Comparison of ENCODE assay signal across 11 cellular contexts in genomic region chr16:47644166-47644565, GRCh38.
A peak's percentile ranks its signal among the peaks of the same experiment; 100 is the strongest.
DNase-seq lines count a peak whose midpoint lies in the region; ATAC-seq, FAIRE-seq and TF ChIP-seq lines count a peak whose summit lies in the region.
"Had no signal": no experiment of that assay in that cellular context is flagged by ENCODE, and none has a peak within 500 bp of the region (broad histone marks: within the 10 kb centered on the region; RNA-seq: fewer than 3 reads in every experiment).

No MANE protein-coding gene starts in this region.

- POLR2A ChIA-PET in MCF 10A (lab: Yijun Ruan, JAX) = interaction anchor here (0.6 kb wide), 1 partner anchor 241 kb away, joined by 3 read pairs; no protein-coding TSS in a partner anchor

- peaks cover 39% of the 10 kb centered on the region for H3K36me3 Mint-ChIP-seq in MCF 10A (ENCODE audit: insufficient read depth, unreplicated experiment)

- peaks cover 11% of the 10 kb centered on the region for H3K4me1 Mint-ChIP-seq in MCF 10A (ENCODE audit: insufficient read depth, unreplicated experiment)

- CTCF ChIA-PET in MCF 10A (lab: Yijun Ruan, JAX) = interaction anchor here (0.6 kb wide), 1 partner anchor 986 kb away, joined by 3 read pairs; no protein-coding TSS in a partner anchor

- peak; percentile 67 for DNase-seq in MCF 10A (ENCODE audit: unreplicated experiment)
- no peak for DNase-seq in breast epithelium (ENCODE audit: low spot score in 2 of 2)
- peak; percentile 93 for DNase-seq in astrocyte of the cerebellum (ENCODE audit: low read depth)
- DNase-seq in left cardiac atrium = peak; percentile 37
- DNase-seq in urothelium cell line (ENCODE audit: low spot score) = peak; percentile 23
- DNase-seq in occipital lobe (lab: John Stamatoyannopoulos, UW) = no peak
- DNase-seq in OCI-M1 (lab: John Stamatoyannopoulos, UW) = no peak

- intact Hi-C loops in MCF 10A (cut with micrococcal nuclease) (no loop called here), breast epithelium (cut with DNase I; ENCODE audit: low total_unique reads) (no loop called here), left cardiac atrium (cut with DNase I) (no loop called here)

- no peak overlapping the region for H3K4me3 ChIP-seq in breast epithelium
- H3K4me3 ChIP-seq in astrocyte of the cerebellum (ENCODE audit: low read depth, low read length) = no peak overlapping the region
- H3K4me3 ChIP-seq: tibial nerve had no signal

- ATAC-seq in left cardiac atrium (no peak), HG03460 (IDR thresholded peaks at IDR 0.05; ENCODE audit: unreplicated experiment) (no peak)

- peak; percentile 87 for FAIRE-seq in urothelium cell line (lab: Jason Lieb, UNC)
- FAIRE-seq: GM19239 had no signal

- in situ Hi-C loops in astrocyte of the cerebellum (cut with HindIII; ENCODE audit: low sequenced_read_pairs) = no loop called here

- H3K4me1 ChIP-seq in breast epithelium = no peaks in the 10 kb centered on the region

- H3K27ac ChIP-seq in breast epithelium = no peak overlapping the region
- H3K27ac ChIP-seq: C4-2B, tibial nerve had no signal

- H3K9me3 ChIP-seq in breast epithelium = no peaks in the 10 kb centered on the region
- H3K9me3 ChIP-seq: tibial nerve had no signal

- no peak for TF ChIP-seq POLR2A in breast epithelium (IDR thresholded peaks at IDR 0.05)

- no peaks in the 10 kb centered on the region for H3K27me3 Mint-ChIP-seq in MCF 10A (ENCODE audit: insufficient read depth, unreplicated experiment)

- H3K27ac Mint-ChIP-seq in MCF 10A (ENCODE audit: low read depth, unreplicated experiment) = no peak overlapping the region

- H3K27me3 ChIP-seq in breast epithelium = no peaks in the 10 kb centered on the region
- H3K27me3 ChIP-seq: tibial nerve had no signal

- H3K9me3 Mint-ChIP-seq in MCF 10A (ENCODE audit: unreplicated experiment) = no peaks in the 10 kb centered on the region

- TF ChIP-seq CTCF in MCF 10A (IDR thresholded peaks at IDR 0.05; ENCODE audit: unreplicated experiment) = no peak
- no peak for TF ChIP-seq CTCF in breast epithelium (IDR thresholded peaks at IDR 0.05)
- no peak for TF ChIP-seq CTCF in astrocyte of the cerebellum (IDR thresholded peaks at IDR 0.05; ENCODE audit: low read depth, low read length, missing control alignments)

- H3K4me3 Mint-ChIP-seq in MCF 10A (ENCODE audit: unreplicated experiment) = no peak overlapping the region

- BruUV-seq in MCF 10A (replicated peaks; lab: Mats Ljungman, UMichigan) = no TSS peak

- no peaks in the 10 kb centered on the region for H3K36me3 ChIP-seq in breast epithelium

Comparison
In these comparisons a context has a peak if more than half of its experiments do, and no peak if none do; other contexts are left out.
1. DNase-seq: peak in MCF 10A (single experiment), astrocyte of the cerebellum (single experiment), left cardiac atrium (single experiment) and urothelium cell line (single experiment); none in breast epithelium (0 of 2), occipital lobe (single experiment) and OCI-M1 (single experiment).